ENCODE assay signal across 20 cellular contexts in the genomic region with DNA sequence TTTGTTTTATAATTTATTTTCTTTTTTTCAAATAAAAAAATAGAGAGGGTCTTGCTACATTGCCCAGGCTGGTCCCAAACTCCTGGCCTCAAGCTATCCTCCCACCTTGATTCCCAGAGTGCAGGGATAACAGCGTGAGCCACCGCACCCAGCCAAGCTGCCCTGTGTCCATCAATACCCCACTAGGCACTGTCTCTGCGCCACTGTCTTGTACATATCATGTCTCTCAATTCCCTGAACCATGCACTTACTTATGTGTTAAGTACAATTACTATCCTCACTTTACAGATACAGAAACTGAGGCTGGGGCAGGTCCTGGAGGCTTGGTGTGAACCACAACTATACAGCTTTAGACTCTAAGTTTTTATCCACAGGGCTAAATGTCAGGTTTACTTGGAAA.
"Had no signal": no experiment of that assay in that cellular context is flagged by ENCODE, and none has a peak within 500 bp of the region (broad histone marks: within the 10 kb centered on the region; RNA-seq: fewer than 3 reads in every experiment).

No MANE protein-coding gene starts in this region.

- H3K27ac ChIP-seq: neutrophil had no signal

- H3K27me3 Mint-ChIP-seq: activated CD8-positive, alpha-beta memory T cell treated with anti-CD3 and anti-CD28 coated beads, Interleukin-2, amount 10 ng/mL, durations not matched to agents 7 days and 5 days; activated T-cell treated with anti-CD3 and anti-CD28 coated beads, Interleukin-2, amount 50 U/mL, for 24 hours; memory B cell had no signal

- H3K27me3 ChIP-seq: colonic mucosa, neutrophil, suprapubic skin had no signal

- H3K4me3 Mint-ChIP-seq: activated CD8-positive, alpha-beta memory T cell treated with anti-CD3 and anti-CD28 coated beads, Interleukin-2, amount 10 ng/mL, durations not matched to agents 7 days and 5 days; activated T-cell treated with anti-CD3 and anti-CD28 coated beads, Interleukin-2, amount 50 U/mL, for 24 hours; memory B cell; natural killer cell; T-helper 1 cell treated with Interleukin-12 subunit alpha and Interleukin-12 subunit beta and Interleukin-4 antibody, amounts not matched to agents 30 μg/mL and 1 μg/mL, for 36 hours had no signal

- ATAC-seq: activated CD8-positive, alpha-beta memory T cell treated with anti-CD3 and anti-CD28 coated beads, Interleukin-2, amount 10 ng/mL, durations not matched to agents 7 days and 5 days; mucosa of descending colon; natural killer cell had no signal

- H3K36me3 ChIP-seq: colonic mucosa had no signal

- DNase-seq: activated CD4-positive, alpha-beta T cell treated with anti-CD3 and anti-CD28 coated beads, Interleukin-2, amount 50 U/mL, for 1 hour; activated CD4-positive, CD25-positive, alpha-beta regulatory T cell; activated CD8-positive, alpha-beta memory T cell treated with anti-CD3 and anti-CD28 coated beads, Interleukin-2, amount 10 ng/mL, durations not matched to agents 7 days and 5 days; activated T-cell treated with anti-CD3 and anti-CD28 coated beads, Interleukin-2, amount 50 U/mL, for 24 hours; central memory CD4-positive, alpha-beta T cell; colonic mucosa; glutamatergic neuron; hypothalamus; kidney; left ventricle myocardium inferior; mucosa of descending colon; natural killer cell; SIG-M5; stimulated activated CD4-positive, alpha-beta T cell treated with anti-CD3 and anti-CD28 coated beads, Interleukin-2, amount 100 ng/mL, for 48 hours; stimulated activated naive CD4-positive, alpha-beta T cell; trophoblast cell had no signal

- H3K9me3 ChIP-seq: colonic mucosa, left ventricle myocardium inferior, mucosa of descending colon, neutrophil, suprapubic skin had no signal

- H3K4me3 ChIP-seq: colonic mucosa, left ventricle myocardium inferior, mucosa of descending colon, suprapubic skin had no signal

- H3K4me1 ChIP-seq: colonic mucosa had no signal

- H3K27ac Mint-ChIP-seq: activated CD8-positive, alpha-beta memory T cell treated with anti-CD3 and anti-CD28 coated beads, Interleukin-2, amount 10 ng/mL, durations not matched to agents 7 days and 5 days; memory B cell; natural killer cell had no signal

- H3K9me3 Mint-ChIP-seq: activated T-cell treated with anti-CD3 and anti-CD28 coated beads, Interleukin-2, amount 50 U/mL, for 24 hours; memory B cell; natural killer cell; T-helper 1 cell treated with Interleukin-12 subunit alpha and Interleukin-12 subunit beta and Interleukin-4 antibody, amounts not matched to agents 30 μg/mL and 1 μg/mL, for 36 hours had no signal
